8 cellular contexts compared by ENCODE assay signal in genomic region chr12:58919271-58920101, GRCh38. TPM values are rescaled to one million over a fixed set of nuclear protein-coding genes. Genes with fewer than 3 reads are reported as not detected.
DNase-seq lines count a peak whose midpoint lies in the region; ATAC-seq, FAIRE-seq and TF ChIP-seq lines count a peak whose summit lies in the region.

No MANE protein-coding gene starts in this region.

- under 1% methylated on average over 37 of the region's 49 CpGs for WGBS in suprapubic skin

- no peak for ATAC-seq in stimulated activated naive CD8-positive, alpha-beta T cell treated with anti-CD3 and anti-CD28 coated beads, Interleukin-15, Interleukin-2, amounts not matched to agents 100 U/mL and 50 U/mL, for 24 hours

- in situ Hi-C loops in KBM-7 (cut with MboI; ENCODE audit: low pct_unique_long_range_greater_than_20kb, low sequenced_read_pairs): no loop called here

- H3K4me3 ChIP-seq in AG04449 (ENCODE audit: low read depth, low read length): peak overlapping the region; percentile 96
- peak overlapping the region; percentile 87 for H3K4me3 ChIP-seq in bronchial epithelial cell (ENCODE audit: low read depth, low read length)
- peak overlapping the region; percentile 71 for H3K4me3 ChIP-seq in suprapubic skin

- H3K36me3 ChIP-seq in bronchial epithelial cell (ENCODE audit: control insufficient read depth, insufficient read depth, low read length) (no peaks in the 10 kb centered on the region), suprapubic skin (no peaks in the 10 kb centered on the region)

- no peaks in the 10 kb centered on the region for H3K27me3 ChIP-seq in bronchial epithelial cell (ENCODE audit: control insufficient read depth, insufficient read depth, low read length)
- no peaks in the 10 kb centered on the region for H3K27me3 ChIP-seq in suprapubic skin

- H3K9me3 ChIP-seq in suprapubic skin: no peaks in the 10 kb centered on the region

- CTCF ChIA-PET in AG04449 (lab: Yijun Ruan, JAX): interaction anchor here (1.2 to 3.6 kb wide), 7 partner anchors 10 to 379 kb away, joined by 3 to 15 read pairs (median 4); no protein-coding TSS in a partner anchor

- DNase-seq in AG04449 (ENCODE audit: low read depth, low spot score) (no peak), NCI-H146 treated with DMSO at 0.1 percent for 48 hours (lab: John Stamatoyannopoulos, UW; ENCODE audit: unreplicated experiment) (peak; percentile 60), bronchial epithelial cell (ENCODE audit: low read depth) (peak; percentile 66), kidney tubule cell (ENCODE audit: low spot score) (peak; percentile 62), suprapubic skin (ENCODE audit: low spot score in 2 of 2) (peak; percentile 73 to 81), KBM-7 (no peak)
- no peak for DNase-seq in stimulated activated naive CD8-positive, alpha-beta T cell treated with anti-CD3 and anti-CD28 coated beads, Interleukin-15, Interleukin-2, amounts not matched to agents 100 U/mL and 50 U/mL, for 24 hours

- peak; percentile 37 for TF ChIP-seq EP300 in suprapubic skin (IDR thresholded peaks at IDR 0.05)

- FAIRE-seq in bronchial epithelial cell (lab: Jason Lieb, UNC): peak; percentile 18

- peak; percentile 3 for TF ChIP-seq POLR2A in GM19099 (IDR thresholded peaks at IDR 0.05; ENCODE audit: extremely low read depth, insufficient read length, low read depth)
- peak; percentile 32 to 45 for TF ChIP-seq POLR2A in suprapubic skin (IDR thresholded peaks at IDR 0.05)

- no peak for TF ChIP-seq CTCF in AG04449 (IDR thresholded peaks at IDR 0.05; ENCODE audit: insufficient read depth, low read length, missing control alignments)
- TF ChIP-seq CTCF in bronchial epithelial cell (IDR thresholded peaks at IDR 0.05; ENCODE audit: insufficient read depth, low read length, severe bottlenecking): no peak
- no peak for TF ChIP-seq CTCF in suprapubic skin (IDR thresholded peaks at IDR 0.05)

- H3K27ac ChIP-seq in suprapubic skin: peak overlapping the region; percentile 93

- POLR2A ChIA-PET in AG04449 (lab: Yijun Ruan, JAX): interaction anchor here (1.0 to 1.5 kb wide), 3 partner anchors 122 to 166 kb away, joined by 3 to 9 read pairs (median 7); no protein-coding TSS in a partner anchor

- H3K4me1 ChIP-seq in suprapubic skin: peaks cover 55% of the 10 kb centered on the region

RNA-seq across cellular contexts. Expression of gene LRIG3, which starts 0.8 kb away (rescaled TPM):
- 30.6 and 44.5 TPM in 2 replicates for total RNA-seq in bronchial epithelial cell
- 100 to 1,000 TPM in 3 of 4 donors, 10 to 100 TPM in 1; 56.5 to 225 (median 110) TPM for total RNA-seq in suprapubic skin

Comparison
In these comparisons a context has a peak if more than half of its experiments do, and no peak if none do; other contexts are left out.
1. DNase-seq: peak in NCI-H146 treated with DMSO at 0.1 percent for 48 hours (single experiment), bronchial epithelial cell (single experiment), kidney tubule cell (single experiment) and suprapubic skin (2 of 2); none in AG04449 (single experiment), stimulated activated naive CD8-positive, alpha-beta T cell treated with anti-CD3 and anti-CD28 coated beads, Interleukin-15, Interleukin-2, amounts not matched to agents 100 U/mL and 50 U/mL, for 24 hours (single experiment) and KBM-7 (single experiment).
2. Peak in every context shown above with its lines, with median percentiles within 50 percentile points of each other: H3K4me3 ChIP-seq.